Comparison of ENCODE assay signal across 8 cellular contexts in the genomic region with DNA sequence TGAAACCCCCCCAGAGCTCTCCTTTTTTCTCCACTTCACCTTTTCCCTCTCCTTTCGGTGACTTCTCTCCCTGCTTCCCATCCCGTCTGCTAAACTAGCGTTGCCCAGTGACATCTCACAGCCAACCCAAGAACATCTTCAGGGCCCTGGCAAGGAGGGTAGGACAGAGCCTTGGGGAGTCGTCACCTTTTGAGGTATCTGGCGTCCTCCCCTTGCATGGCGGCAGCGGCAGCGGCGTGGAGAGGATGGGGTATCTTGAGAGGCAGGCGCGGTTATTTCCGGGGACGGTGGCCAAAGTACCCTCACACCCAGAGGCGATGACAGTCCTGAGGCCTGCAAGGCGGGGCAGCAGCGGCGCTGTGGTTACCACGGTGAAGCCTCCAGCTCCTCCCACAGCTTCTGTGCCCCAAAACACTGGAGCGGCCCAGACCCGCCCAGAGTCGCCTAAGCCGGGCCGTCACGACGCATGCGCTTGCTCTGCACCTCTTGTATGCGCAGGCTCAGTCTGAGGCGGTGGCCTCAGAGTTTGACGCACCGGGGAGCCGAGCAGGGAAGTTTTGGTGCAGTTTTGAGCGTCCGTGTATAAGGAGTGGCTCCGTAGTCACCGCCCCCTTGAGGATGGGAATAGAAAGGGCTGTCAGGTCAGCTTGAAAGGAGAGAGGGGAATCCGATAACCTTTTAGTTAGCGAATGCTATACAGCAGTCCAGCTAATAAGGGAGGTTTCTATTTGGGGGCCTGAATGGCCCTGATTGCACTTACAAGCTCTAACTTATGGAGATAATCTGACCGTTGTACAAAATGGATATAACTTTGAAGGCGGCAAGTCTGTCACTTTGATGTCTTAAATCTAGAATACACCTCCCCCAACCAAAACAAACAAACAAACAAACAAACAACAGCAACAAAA. TPM values are rescaled to one million over a fixed set of nuclear protein-coding genes. Genes with fewer than 3 reads are reported as not detected.
DNase-seq lines count a peak whose midpoint lies in the region; ATAC-seq and TF ChIP-seq lines count a peak whose summit lies in the region.

KIFAP3 (minus strand) TSS at position 446 of the 908 bp plus-strand sequence; CDS start at position 218, 228 bp downstream.

- H3K4me3 ChIP-seq in dorsolateral prefrontal cortex = peak within 1 kb of the TSS; percentile 48 to 92 (median 81)
- peak within 1 kb of the TSS; percentile 58 to 72 (median 63) for H3K4me3 ChIP-seq in right lobe of liver

- peaks cover 46% of the 10 kb centered on the region for H3K4me1 Mint-ChIP-seq in activated CD4-positive, alpha-beta memory T cell treated with anti-CD3 and anti-CD28 coated beads for 36 hours (ENCODE audit: low read depth)

- H3K4me3 Mint-ChIP-seq in activated CD4-positive, alpha-beta memory T cell treated with anti-CD3 and anti-CD28 coated beads for 36 hours = peak within 1 kb of the TSS; percentile 96

- TF ChIP-seq POLR2A in right lobe of liver (IDR thresholded peaks at IDR 0.05) = peak; percentile 54

- intact Hi-C loops in activated CD4-positive, alpha-beta memory T cell treated with anti-CD3 and anti-CD28 coated beads for 36 hours (cut with micrococcal nuclease) = loop anchor here (1.0 to 10.0 kb wide), 7 partner anchors 42 to 590 kb away; partner anchors contain the start of genes F5, GORAB, SCYL3 and SLC19A2
- intact Hi-C loops in dorsolateral prefrontal cortex (cut with DNase I) (loop anchor here (1.0 to 10.0 kb wide), 3 partner anchors 180 to 460 kb away; partner anchors contain the start of genes SCYL3 (in 2 of the 2) and GORAB (in 1 of the 2)), right lobe of liver (cut with DNase I) (no loop called here)

- WGBS in right lobe of liver (ENCODE audit: insufficient coverage, low coverage, low lambda C conversion rate, missing lambda C conversion rate) = under 1% methylated on average over 21 of the region's 39 CpGs

- no peaks in the 10 kb centered on the region for H3K9me3 ChIP-seq in right lobe of liver

- H3K27me3 ChIP-seq in dorsolateral prefrontal cortex (no peaks in the 10 kb centered on the region), right lobe of liver (no peaks in the 10 kb centered on the region)

- no peaks in the 10 kb centered on the region for H3K4me1 ChIP-seq in right lobe of liver

- H3K27ac Mint-ChIP-seq in activated CD4-positive, alpha-beta memory T cell treated with anti-CD3 and anti-CD28 coated beads for 36 hours = peak within 1 kb of the TSS; percentile 85

- POLR2A ChIA-PET in activated CD4-positive, alpha-beta memory T cell treated with anti-CD3 and anti-CD28 coated beads for 36 hours (lab: Charles Lee) = interaction anchor here (1.3 to 1.8 kb wide), 2 partner anchors 181 to 458 kb away, joined by 5 to 7 read pairs; partner anchors contain the start of genes GORAB and SCYL3

- CTCF ChIA-PET in activated CD4-positive, alpha-beta memory T cell treated with anti-CD3 and anti-CD28 coated beads for 36 hours (lab: Charles Lee) = interaction anchor here (0.6 to 1.7 kb wide), 7 partner anchors 8 to 1243 kb away, joined by 3 to 4 read pairs (median 3); no protein-coding TSS in a partner anchor

- ATAC-seq in GM19395 (IDR thresholded peaks at IDR 0.05; ENCODE audit: unreplicated experiment) = peak; percentile 98
- peak; percentile 98 for ATAC-seq in HG03571 (IDR thresholded peaks at IDR 0.05; ENCODE audit: unreplicated experiment)
- peak; percentile 99 to 100 (median 100) for ATAC-seq in right lobe of liver

- H3K27ac ChIP-seq in dorsolateral prefrontal cortex (peak within 1 kb of the TSS; percentile 9 to 91 (median 76)), right lobe of liver (peak within 1 kb of the TSS in 2 of 3 donors; percentile 25 to 34)

- peaks cover 8% of the 10 kb centered on the region for H3K9me3 Mint-ChIP-seq in activated CD4-positive, alpha-beta memory T cell treated with anti-CD3 and anti-CD28 coated beads for 36 hours

- no peaks in the 10 kb centered on the region for H3K27me3 Mint-ChIP-seq in activated CD4-positive, alpha-beta memory T cell treated with anti-CD3 and anti-CD28 coated beads for 36 hours

- peaks cover 4% of the 10 kb centered on the region for H3K36me3 Mint-ChIP-seq in activated CD4-positive, alpha-beta memory T cell treated with anti-CD3 and anti-CD28 coated beads for 36 hours

- H3K36me3 ChIP-seq in right lobe of liver = no peaks in the 10 kb centered on the region

- DNase-seq in CD1c-positive myeloid dendritic cell (ENCODE audit: extremely low spot score) (peak; percentile 98), NCI-H82 (lab: John Stamatoyannopoulos, UW) (peak; percentile 100), dorsolateral prefrontal cortex (peak; percentile 83 to 96 (median 92)), right lobe of liver (peak; percentile 98 to 99 (median 99))
- DNase-seq in activated CD4-positive, alpha-beta memory T cell treated with anti-CD3 and anti-CD28 coated beads for 36 hours = peak; percentile 98
- peak; percentile 88 to 93 for DNase-seq in stimulated activated CD4-positive, alpha-beta T cell treated with anti-CD3 and anti-CD28 coated beads, Interleukin-4, amount 100 ng/mL, for 48 hours (ENCODE audit: low read depth in 2 of 2)

- TF ChIP-seq CTCF in dorsolateral prefrontal cortex (IDR thresholded peaks at IDR 0.05 in 54 of 56, conservative IDR thresholded peaks at IDR 0.05 in 2 of 56; ENCODE audit: low read depth in 1 of 56, partially characterized antibody in 56 of 56) (peak in 54 of 56 donors; percentile 34 to 78 (median 62)), right lobe of liver (IDR thresholded peaks at IDR 0.05) (peak; percentile 50 to 77 (median 65))

RNA-seq across cellular contexts. Expression of gene KIFAP3, which starts in this region (rescaled TPM):
- 10 to 100 TPM; 15.6 to 15.7 TPM for total RNA-seq in activated CD4-positive, alpha-beta memory T cell treated with anti-CD3 and anti-CD28 coated beads for 36 hours
- total RNA-seq in dorsolateral prefrontal cortex (100 to 1,000 TPM in 106 of 120 experiments, 10 to 100 TPM in 14; 57.4 to 189 (median 134) TPM), right lobe of liver (1 to 10 TPM; 5.9 to 9.2 (median 8.0) TPM)

Comparison
In these comparisons a context has a peak if more than half of its experiments do, and no peak if none do; other contexts are left out.
1. Peak in every context shown above with its lines: DNase-seq, ATAC-seq, H3K4me3 ChIP-seq and H3K27ac ChIP-seq.
2. intact Hi-C loops: an anchor here in activated CD4-positive, alpha-beta memory T cell treated with anti-CD3 and anti-CD28 coated beads for 36 hours (1.0 to 10.0 kb wide) and dorsolateral prefrontal cortex (1.0 to 10.0 kb wide); none called in right lobe of liver.